1 cellular context compared by ENCODE assay signal in the genomic region with DNA sequence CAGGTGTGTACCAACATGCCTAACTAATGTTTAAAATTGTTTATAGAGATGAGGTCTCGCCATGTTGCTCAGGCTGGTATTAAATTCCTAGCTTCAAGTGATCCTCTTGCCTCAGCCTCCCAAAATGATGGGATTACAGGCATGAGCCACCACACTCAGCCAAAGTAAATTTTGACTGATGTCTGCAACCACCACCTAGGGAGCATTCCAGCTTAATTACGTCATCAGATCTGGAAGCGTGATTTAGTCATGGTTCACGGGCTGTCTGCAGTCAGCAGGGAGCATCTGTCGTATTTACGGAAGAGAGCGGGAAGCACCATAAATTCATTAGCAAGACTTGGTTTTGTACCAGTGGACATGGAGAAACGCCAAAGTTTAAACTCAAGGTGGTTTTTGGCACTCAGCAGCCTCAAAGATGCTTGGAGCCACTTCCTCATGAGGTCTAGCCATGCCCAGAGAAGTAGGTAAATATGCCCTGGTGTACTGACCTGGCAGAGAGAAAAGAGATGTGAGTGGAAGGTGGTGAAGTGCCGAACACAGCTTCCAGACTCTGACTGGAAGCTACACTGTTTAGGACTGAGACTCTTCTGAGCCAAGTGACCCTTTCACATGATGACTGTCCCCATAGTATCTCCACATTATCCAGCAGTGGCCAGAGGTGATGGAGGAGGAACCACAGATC.
TF ChIP-seq lines count a peak whose summit lies in the region.

No MANE protein-coding gene starts in this region.

TF ChIP-seq in HEK293, 187 proteins besides CTCF, POLR2A, EP300 and RAD21 (continued from another document):
- TF ChIP-seq, protein P1, sequence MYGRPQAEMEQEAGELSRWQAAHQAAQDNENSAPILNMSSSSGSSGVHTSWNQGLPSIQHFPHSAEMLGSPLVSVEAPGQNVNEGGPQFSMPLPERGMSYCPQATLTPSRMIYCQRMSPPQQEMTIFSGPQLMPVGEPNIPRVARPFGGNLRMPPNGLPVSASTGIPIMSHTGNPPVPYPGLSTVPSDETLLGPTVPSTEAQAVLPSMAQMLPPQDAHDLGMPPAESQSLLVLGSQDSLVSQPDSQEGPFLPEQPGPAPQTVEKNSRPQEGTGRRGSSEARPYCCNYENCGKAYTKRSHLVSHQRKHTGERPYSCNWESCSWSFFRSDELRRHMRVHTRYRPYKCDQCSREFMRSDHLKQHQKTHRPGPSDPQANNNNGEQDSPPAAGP (tag by site-specific recombination; IDR thresholded peaks at IDR 0.05) = peak; percentile 73
- peak; percentile 61; the same call in 1 of the 2 replicates for TF ChIP-seq ZBTB17 (tag by site-specific recombination; IDR thresholded peaks at IDR 0.05)
- TF ChIP-seq ZSCAN23 (tag by site-specific recombination; IDR thresholded peaks at IDR 0.05) = no peak
- TF ChIP-seq GLIS1 (tag by site-specific recombination; IDR thresholded peaks at IDR 0.05) = peak; percentile 99
- TF ChIP-seq, protein P2, sequence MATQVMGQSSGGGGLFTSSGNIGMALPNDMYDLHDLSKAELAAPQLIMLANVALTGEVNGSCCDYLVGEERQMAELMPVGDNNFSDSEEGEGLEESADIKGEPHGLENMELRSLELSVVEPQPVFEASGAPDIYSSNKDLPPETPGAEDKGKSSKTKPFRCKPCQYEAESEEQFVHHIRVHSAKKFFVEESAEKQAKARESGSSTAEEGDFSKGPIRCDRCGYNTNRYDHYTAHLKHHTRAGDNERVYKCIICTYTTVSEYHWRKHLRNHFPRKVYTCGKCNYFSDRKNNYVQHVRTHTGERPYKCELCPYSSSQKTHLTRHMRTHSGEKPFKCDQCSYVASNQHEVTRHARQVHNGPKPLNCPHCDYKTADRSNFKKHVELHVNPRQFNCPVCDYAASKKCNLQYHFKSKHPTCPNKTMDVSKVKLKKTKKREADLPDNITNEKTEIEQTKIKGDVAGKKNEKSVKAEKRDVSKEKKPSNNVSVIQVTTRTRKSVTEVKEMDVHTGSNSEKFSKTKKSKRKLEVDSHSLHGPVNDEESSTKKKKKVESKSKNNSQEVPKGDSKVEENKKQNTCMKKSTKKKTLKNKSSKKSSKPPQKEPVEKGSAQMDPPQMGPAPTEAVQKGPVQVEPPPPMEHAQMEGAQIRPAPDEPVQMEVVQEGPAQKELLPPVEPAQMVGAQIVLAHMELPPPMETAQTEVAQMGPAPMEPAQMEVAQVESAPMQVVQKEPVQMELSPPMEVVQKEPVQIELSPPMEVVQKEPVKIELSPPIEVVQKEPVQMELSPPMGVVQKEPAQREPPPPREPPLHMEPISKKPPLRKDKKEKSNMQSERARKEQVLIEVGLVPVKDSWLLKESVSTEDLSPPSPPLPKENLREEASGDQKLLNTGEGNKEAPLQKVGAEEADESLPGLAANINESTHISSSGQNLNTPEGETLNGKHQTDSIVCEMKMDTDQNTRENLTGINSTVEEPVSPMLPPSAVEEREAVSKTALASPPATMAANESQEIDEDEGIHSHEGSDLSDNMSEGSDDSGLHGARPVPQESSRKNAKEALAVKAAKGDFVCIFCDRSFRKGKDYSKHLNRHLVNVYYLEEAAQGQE (tag by site-specific recombination; IDR thresholded peaks at IDR 0.05) = no peak
- no peak for TF ChIP-seq ZNF37A (tag by site-specific recombination; IDR thresholded peaks at IDR 0.05)
- peak; percentile 94 for TF ChIP-seq ZNF629 (tag by site-specific recombination; IDR thresholded peaks at IDR 0.05)
- peak; percentile 84 for TF ChIP-seq SP7 (tag by site-specific recombination; IDR thresholded peaks at IDR 0.05)
- TF ChIP-seq IKZF3 (tag by site-specific recombination; IDR thresholded peaks at IDR 0.05) = peak; percentile 36; the same call in 1 of the 2 replicates
